1 cellular context compared by ENCODE assay signal in the genomic region with DNA sequence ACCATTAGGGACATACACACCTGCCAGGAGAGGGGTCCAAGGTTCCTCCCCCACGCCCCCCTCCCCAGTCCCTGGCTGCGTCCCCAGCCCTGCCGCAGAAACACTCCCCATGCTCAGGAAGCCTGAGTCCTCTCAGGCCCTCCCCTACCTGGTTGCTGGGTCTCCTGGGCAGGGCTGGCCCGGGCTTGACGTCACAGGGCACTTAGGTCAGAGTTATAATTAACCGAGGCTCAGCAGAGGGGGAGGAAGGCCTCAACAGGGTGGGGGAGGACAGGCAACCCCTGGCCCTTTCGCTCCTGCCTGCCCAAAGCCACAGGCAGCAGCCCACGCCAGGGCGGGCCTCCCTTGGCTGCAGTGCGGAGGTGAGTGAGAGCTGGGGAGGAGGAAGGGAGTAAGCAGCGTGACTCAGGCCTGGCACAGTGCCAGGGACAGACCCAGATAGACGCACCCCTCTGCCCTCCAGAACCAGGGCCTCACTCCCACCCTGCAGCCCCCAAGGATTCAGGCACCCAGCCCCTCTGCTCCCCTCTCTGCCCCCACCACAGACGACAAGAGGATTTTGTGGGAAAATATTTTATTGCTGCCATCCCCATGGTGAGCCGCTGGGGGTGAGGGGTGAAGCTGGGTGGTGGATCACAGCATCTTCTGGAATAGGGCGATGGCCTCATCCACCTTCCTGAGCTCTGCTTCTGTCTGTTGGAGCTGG.
TF ChIP-seq lines count a peak whose summit lies in the region.

A gene with protein sequence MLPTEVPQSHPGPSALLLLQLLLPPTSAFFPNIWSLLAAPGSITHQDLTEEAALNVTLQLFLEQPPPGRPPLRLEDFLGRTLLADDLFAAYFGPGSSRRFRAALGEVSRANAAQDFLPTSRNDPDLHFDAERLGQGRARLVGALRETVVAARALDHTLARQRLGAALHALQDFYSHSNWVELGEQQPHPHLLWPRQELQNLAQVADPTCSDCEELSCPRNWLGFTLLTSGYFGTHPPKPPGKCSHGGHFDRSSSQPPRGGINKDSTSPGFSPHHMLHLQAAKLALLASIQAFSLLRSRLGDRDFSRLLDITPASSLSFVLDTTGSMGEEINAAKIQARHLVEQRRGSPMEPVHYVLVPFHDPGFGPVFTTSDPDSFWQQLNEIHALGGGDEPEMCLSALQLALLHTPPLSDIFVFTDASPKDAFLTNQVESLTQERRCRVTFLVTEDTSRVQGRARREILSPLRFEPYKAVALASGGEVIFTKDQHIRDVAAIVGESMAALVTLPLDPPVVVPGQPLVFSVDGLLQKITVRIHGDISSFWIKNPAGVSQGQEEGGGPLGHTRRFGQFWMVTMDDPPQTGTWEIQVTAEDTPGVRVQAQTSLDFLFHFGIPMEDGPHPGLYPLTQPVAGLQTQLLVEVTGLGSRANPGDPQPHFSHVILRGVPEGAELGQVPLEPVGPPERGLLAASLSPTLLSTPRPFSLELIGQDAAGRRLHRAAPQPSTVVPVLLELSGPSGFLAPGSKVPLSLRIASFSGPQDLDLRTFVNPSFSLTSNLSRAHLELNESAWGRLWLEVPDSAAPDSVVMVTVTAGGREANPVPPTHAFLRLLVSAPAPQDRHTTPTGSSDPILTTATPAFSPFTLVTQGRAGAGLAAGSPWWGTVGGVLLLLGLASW (minus strand): TSS at position 368 of the 706 bp plus-strand sequence. CDS start 549 bp downstream, outside the sequence.

TF ChIP-seq in SK-N-SH, 30 proteins besides CTCF, POLR2A, EP300 and RAD21:
- no peak for TF ChIP-seq NRF1 (IDR thresholded peaks at IDR 0.05; ENCODE audit: low read depth, low read length)
- TF ChIP-seq GATA2 (CRISPR knock-in tag; IDR thresholded peaks at IDR 0.05) = no peak
- TF ChIP-seq CHD2 (IDR thresholded peaks at IDR 0.05; ENCODE audit: low read length, partially characterized antibody) = no peak
- TF ChIP-seq SIN3A (IDR thresholded peaks at IDR 0.05; ENCODE audit: borderline replicate concordance, low read depth, low read length) = no peak; the same call in 1 of the 2 replicates
- TF ChIP-seq, protein P1, sequence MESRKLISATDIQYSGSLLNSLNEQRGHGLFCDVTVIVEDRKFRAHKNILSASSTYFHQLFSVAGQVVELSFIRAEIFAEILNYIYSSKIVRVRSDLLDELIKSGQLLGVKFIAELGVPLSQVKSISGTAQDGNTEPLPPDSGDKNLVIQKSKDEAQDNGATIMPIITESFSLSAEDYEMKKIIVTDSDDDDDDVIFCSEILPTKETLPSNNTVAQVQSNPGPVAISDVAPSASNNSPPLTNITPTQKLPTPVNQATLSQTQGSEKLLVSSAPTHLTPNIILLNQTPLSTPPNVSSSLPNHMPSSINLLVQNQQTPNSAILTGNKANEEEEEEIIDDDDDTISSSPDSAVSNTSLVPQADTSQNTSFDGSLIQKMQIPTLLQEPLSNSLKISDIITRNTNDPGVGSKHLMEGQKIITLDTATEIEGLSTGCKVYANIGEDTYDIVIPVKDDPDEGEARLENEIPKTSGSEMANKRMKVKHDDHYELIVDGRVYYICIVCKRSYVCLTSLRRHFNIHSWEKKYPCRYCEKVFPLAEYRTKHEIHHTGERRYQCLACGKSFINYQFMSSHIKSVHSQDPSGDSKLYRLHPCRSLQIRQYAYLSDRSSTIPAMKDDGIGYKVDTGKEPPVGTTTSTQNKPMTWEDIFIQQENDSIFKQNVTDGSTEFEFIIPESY (IDR thresholded peaks at IDR 0.05; ENCODE audit: borderline replicate concordance, low read depth) = peak; percentile 39; the same call in 1 of the 2 replicates
- TF ChIP-seq, protein P2, sequence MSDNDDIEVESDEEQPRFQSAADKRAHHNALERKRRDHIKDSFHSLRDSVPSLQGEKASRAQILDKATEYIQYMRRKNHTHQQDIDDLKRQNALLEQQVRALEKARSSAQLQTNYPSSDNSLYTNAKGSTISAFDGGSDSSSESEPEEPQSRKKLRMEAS (IDR thresholded peaks at IDR 0.05; ENCODE audit: low read depth) = peak; percentile 60; the same call in 1 of the 2 replicates
- TF ChIP-seq MEF2A (IDR thresholded peaks at IDR 0.05; ENCODE audit: borderline replicate concordance, low read depth) = peak; percentile 54; the same call in 1 of the 2 replicates
- TF ChIP-seq POLR2AphosphoS5 (IDR thresholded peaks at IDR 0.05; ENCODE audit: low read depth, low read length) = peak; percentile 40; the same call in 1 of the 2 replicates
- TF ChIP-seq TEAD4 (IDR thresholded peaks at IDR 0.05; ENCODE audit: borderline replicate concordance, insufficient read depth) = no peak
- TF ChIP-seq EZH2phosphoT487 (IDR thresholded peaks at IDR 0.05; ENCODE audit: borderline replicate concordance, low read depth) = no peak
- TF ChIP-seq, protein P3, sequence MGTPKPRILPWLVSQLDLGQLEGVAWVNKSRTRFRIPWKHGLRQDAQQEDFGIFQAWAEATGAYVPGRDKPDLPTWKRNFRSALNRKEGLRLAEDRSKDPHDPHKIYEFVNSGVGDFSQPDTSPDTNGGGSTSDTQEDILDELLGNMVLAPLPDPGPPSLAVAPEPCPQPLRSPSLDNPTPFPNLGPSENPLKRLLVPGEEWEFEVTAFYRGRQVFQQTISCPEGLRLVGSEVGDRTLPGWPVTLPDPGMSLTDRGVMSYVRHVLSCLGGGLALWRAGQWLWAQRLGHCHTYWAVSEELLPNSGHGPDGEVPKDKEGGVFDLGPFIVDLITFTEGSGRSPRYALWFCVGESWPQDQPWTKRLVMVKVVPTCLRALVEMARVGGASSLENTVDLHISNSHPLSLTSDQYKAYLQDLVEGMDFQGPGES (IDR thresholded peaks at IDR 0.05; ENCODE audit: low read depth, low read length) = no peak
- TF ChIP-seq SMC3 (IDR thresholded peaks at IDR 0.05; ENCODE audit: low read depth, low read length) = no peak
- no peak for TF ChIP-seq GABPA (IDR thresholded peaks at IDR 0.05; ENCODE audit: low read depth)
- TF ChIP-seq, protein P4, sequence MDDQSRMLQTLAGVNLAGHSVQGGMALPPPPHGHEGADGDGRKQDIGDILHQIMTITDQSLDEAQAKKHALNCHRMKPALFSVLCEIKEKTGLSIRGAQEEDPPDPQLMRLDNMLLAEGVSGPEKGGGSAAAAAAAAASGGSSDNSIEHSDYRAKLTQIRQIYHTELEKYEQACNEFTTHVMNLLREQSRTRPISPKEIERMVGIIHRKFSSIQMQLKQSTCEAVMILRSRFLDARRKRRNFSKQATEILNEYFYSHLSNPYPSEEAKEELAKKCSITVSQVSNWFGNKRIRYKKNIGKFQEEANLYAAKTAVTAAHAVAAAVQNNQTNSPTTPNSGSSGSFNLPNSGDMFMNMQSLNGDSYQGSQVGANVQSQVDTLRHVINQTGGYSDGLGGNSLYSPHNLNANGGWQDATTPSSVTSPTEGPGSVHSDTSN (IDR thresholded peaks at IDR 0.05) = peak; percentile 50
- no peak for TF ChIP-seq YY1 (IDR thresholded peaks at IDR 0.05; ENCODE audit: low read depth)
- peak; percentile 63; the same call in 1 of the 2 replicates for TF ChIP-seq JUND (IDR thresholded peaks at IDR 0.05)
- peak; percentile 95 for TF ChIP-seq NFIC (IDR thresholded peaks at IDR 0.05; ENCODE audit: borderline replicate concordance)
- peak; percentile 59; the same call in 1 of the 2 replicates for TF ChIP-seq FOSL2 (IDR thresholded peaks at IDR 0.05; ENCODE audit: borderline replicate concordance, low read depth)
- TF ChIP-seq RFX5 (IDR thresholded peaks at IDR 0.05; ENCODE audit: low read length) = no peak
- no peak for TF ChIP-seq RCOR1 (IDR thresholded peaks at IDR 0.05; ENCODE audit: low read length)
- TF ChIP-seq TCF12 (IDR thresholded peaks at IDR 0.05) = peak; percentile 28; the same call in 1 of the 2 replicates
- TF ChIP-seq FOXJ3 (CRISPR knock-in tag; IDR thresholded peaks at IDR 0.05) = no peak
- no peak for TF ChIP-seq ELF1 (IDR thresholded peaks at IDR 0.05)
- TF ChIP-seq, protein P5, sequence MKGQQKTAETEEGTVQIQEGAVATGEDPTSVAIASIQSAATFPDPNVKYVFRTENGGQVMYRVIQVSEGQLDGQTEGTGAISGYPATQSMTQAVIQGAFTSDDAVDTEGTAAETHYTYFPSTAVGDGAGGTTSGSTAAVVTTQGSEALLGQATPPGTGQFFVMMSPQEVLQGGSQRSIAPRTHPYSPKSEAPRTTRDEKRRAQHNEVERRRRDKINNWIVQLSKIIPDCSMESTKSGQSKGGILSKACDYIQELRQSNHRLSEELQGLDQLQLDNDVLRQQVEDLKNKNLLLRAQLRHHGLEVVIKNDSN (IDR thresholded peaks at IDR 0.05; ENCODE audit: borderline replicate concordance, low read depth) = no peak
- no peak for TF ChIP-seq MXI1 (IDR thresholded peaks at IDR 0.05; ENCODE audit: low read depth, low read length)
- TF ChIP-seq, protein P6, sequence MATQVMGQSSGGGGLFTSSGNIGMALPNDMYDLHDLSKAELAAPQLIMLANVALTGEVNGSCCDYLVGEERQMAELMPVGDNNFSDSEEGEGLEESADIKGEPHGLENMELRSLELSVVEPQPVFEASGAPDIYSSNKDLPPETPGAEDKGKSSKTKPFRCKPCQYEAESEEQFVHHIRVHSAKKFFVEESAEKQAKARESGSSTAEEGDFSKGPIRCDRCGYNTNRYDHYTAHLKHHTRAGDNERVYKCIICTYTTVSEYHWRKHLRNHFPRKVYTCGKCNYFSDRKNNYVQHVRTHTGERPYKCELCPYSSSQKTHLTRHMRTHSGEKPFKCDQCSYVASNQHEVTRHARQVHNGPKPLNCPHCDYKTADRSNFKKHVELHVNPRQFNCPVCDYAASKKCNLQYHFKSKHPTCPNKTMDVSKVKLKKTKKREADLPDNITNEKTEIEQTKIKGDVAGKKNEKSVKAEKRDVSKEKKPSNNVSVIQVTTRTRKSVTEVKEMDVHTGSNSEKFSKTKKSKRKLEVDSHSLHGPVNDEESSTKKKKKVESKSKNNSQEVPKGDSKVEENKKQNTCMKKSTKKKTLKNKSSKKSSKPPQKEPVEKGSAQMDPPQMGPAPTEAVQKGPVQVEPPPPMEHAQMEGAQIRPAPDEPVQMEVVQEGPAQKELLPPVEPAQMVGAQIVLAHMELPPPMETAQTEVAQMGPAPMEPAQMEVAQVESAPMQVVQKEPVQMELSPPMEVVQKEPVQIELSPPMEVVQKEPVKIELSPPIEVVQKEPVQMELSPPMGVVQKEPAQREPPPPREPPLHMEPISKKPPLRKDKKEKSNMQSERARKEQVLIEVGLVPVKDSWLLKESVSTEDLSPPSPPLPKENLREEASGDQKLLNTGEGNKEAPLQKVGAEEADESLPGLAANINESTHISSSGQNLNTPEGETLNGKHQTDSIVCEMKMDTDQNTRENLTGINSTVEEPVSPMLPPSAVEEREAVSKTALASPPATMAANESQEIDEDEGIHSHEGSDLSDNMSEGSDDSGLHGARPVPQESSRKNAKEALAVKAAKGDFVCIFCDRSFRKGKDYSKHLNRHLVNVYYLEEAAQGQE (IDR thresholded peaks at IDR 0.05; ENCODE audit: low read depth, low read length) = no peak
- TF ChIP-seq, protein P7, sequence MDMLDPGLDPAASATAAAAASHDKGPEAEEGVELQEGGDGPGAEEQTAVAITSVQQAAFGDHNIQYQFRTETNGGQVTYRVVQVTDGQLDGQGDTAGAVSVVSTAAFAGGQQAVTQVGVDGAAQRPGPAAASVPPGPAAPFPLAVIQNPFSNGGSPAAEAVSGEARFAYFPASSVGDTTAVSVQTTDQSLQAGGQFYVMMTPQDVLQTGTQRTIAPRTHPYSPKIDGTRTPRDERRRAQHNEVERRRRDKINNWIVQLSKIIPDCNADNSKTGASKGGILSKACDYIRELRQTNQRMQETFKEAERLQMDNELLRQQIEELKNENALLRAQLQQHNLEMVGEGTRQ (IDR thresholded peaks at IDR 0.05; ENCODE audit: borderline replicate concordance, low read depth, low read length) = no peak
- TF ChIP-seq RXRA (IDR thresholded peaks at IDR 0.05; ENCODE audit: borderline replicate concordance, low read depth) = no peak
- TF ChIP-seq FOXM1 (IDR thresholded peaks at IDR 0.05; ENCODE audit: low read depth) = no peak
- TF ChIP-seq TAF1 (IDR thresholded peaks at IDR 0.05; ENCODE audit: borderline replicate concordance, low read depth, low read length) = no peak
TF ChIP-seq in SK-N-SH: peak in this region for 9.
